Comparison of ENCODE assay signal across 33 cellular contexts in genomic region chr2:160464017-160464416, GRCh38.
"Had no signal": no experiment of that assay in that cellular context is flagged by ENCODE, and none has a peak within 500 bp of the region (broad histone marks: within the 10 kb centered on the region; RNA-seq: fewer than 3 reads in every experiment).

No MANE protein-coding gene starts in this region.

- FAIRE-seq: kidney had no signal

- H3K4me1 ChIP-seq: body of pancreas, neural progenitor cell had no signal

- H3K9me3 Mint-ChIP-seq: activated naive CD4-positive, alpha-beta T cell treated with anti-CD3 and anti-CD28 coated beads, Interleukin-2, amount 50 U/mL, for 72 hours; effector memory CD8-positive, alpha-beta T cell; immature natural killer cell; naive B cell; neural progenitor cell; stimulated activated memory B cell treated with anti-CD40 and anti-IgM and Interleukin-4, amounts not matched to agents 10 μg/mL and 1 μg/mL and 100 μg/mL, for 72 hours; stimulated activated naive CD8-positive, alpha-beta T cell treated with anti-CD3 and anti-CD28 coated beads, Interleukin-15, amount 100 ng/mL, for 72 hours had no signal

- H3K9me3 ChIP-seq: adrenal gland, body of pancreas, heart left ventricle, psoas muscle, upper lobe of right lung had no signal

- H3K27ac Mint-ChIP-seq: neural progenitor cell; stimulated activated memory B cell treated with anti-CD40 and anti-IgM and Interleukin-4, amounts not matched to agents 10 μg/mL and 1 μg/mL and 100 μg/mL, for 72 hours; stimulated activated naive CD8-positive, alpha-beta T cell treated with anti-CD3 and anti-CD28 coated beads, Interleukin-15, amount 100 ng/mL, for 72 hours had no signal

- ATAC-seq: body of pancreas; effector memory CD8-positive, alpha-beta T cell; foreskin keratinocyte; heart left ventricle; left colon; psoas muscle; stimulated activated memory B cell treated with anti-CD40 and anti-IgM and Interleukin-4, amounts not matched to agents 10 μg/mL and 1 μg/mL and 100 μg/mL, for 72 hours; upper lobe of right lung had no signal

- H3K4me1 Mint-ChIP-seq: naive B cell; neural progenitor cell; stimulated activated memory B cell treated with anti-CD40 and anti-IgM and Interleukin-4, amounts not matched to agents 10 μg/mL and 1 μg/mL and 100 μg/mL, for 72 hours had no signal

- H3K4me3 Mint-ChIP-seq: immature natural killer cell; naive B cell; neural progenitor cell; stimulated activated memory B cell treated with anti-CD40 and anti-IgM and Interleukin-4, amounts not matched to agents 10 μg/mL and 1 μg/mL and 100 μg/mL, for 72 hours; stimulated activated naive CD8-positive, alpha-beta T cell treated with anti-CD3 and anti-CD28 coated beads, Interleukin-15, amount 100 ng/mL, for 72 hours had no signal

- H3K36me3 Mint-ChIP-seq: immature natural killer cell; naive B cell; stimulated activated memory B cell treated with anti-CD40 and anti-IgM and Interleukin-4, amounts not matched to agents 10 μg/mL and 1 μg/mL and 100 μg/mL, for 72 hours had no signal

- H3K27me3 ChIP-seq: adrenal gland, body of pancreas, cardiac muscle cell, dorsolateral prefrontal cortex, foreskin keratinocyte, heart left ventricle, neural progenitor cell, upper lobe of right lung had no signal

- H3K27ac ChIP-seq: adrenal gland, body of pancreas, cardiac muscle cell, coronary artery, dorsolateral prefrontal cortex, foreskin keratinocyte, heart left ventricle, neural progenitor cell, psoas muscle, upper lobe of right lung had no signal

- H3K36me3 ChIP-seq: adrenal gland, cardiac muscle cell, heart left ventricle, neural progenitor cell, upper lobe of right lung had no signal

- H3K4me3 ChIP-seq: adrenal gland, body of pancreas, cardiac muscle cell, coronary artery, dorsolateral prefrontal cortex, heart left ventricle, neural progenitor cell, psoas muscle, smooth muscle cell, upper lobe of right lung had no signal

- H3K27me3 Mint-ChIP-seq: stimulated activated naive CD8-positive, alpha-beta T cell treated with anti-CD3 and anti-CD28 coated beads, Interleukin-15, amount 100 ng/mL, for 72 hours had no signal

- DNase-seq: activated CD4-positive, alpha-beta T cell treated with anti-CD3 and anti-CD28 coated beads for 4 hours; activated CD4-positive, CD25-positive, alpha-beta regulatory T cell; activated CD8-positive, alpha-beta memory T cell treated with anti-CD3 and anti-CD28 coated beads for 24 hours; activated effector memory CD4-positive, alpha-beta T cell treated with anti-CD3 and anti-CD28 coated beads, Interleukin-2, amount 50 U/mL, for 16 hours; adrenal gland; aorta; body of pancreas; cerebellar nuclear complex; dorsolateral prefrontal cortex; effector memory CD8-positive, alpha-beta T cell; foreskin keratinocyte; heart left ventricle; hypothalamus; immature natural killer cell; kidney; left colon; mammary epithelial cell; naive B cell; occipital lobe; psoas muscle; stimulated activated CD4-positive, alpha-beta T cell treated with anti-CD3 and anti-CD28 coated beads, Interleukin-1b, Interleukin-23, amount 100 ng/mL, for 48 hours; stimulated activated CD4-positive, alpha-beta T cell treated with anti-CD3 and anti-CD28 coated beads, Interleukin-4, amount 100 ng/mL, for 4 hours; stimulated activated CD8-positive, alpha-beta memory T cell treated with anti-CD3 and anti-CD28 coated beads, Interleukin-4, amount 100 ng/mL, for 48 hours; stimulated activated naive CD8-positive, alpha-beta T cell treated with anti-CD3 and anti-CD28 coated beads, Interleukin-15, amount 100 ng/mL, for 72 hours; substantia nigra; T-helper 1 cell; upper lobe of right lung had no signal
